In genomic region chr14:96390965-96391292, GRCh38 we compare ENCODE assay signal across 8 cellular contexts. TPM values are rescaled to one million over a fixed set of nuclear protein-coding genes. Genes with fewer than 3 reads are reported as not detected.
A peak's percentile ranks its signal among the peaks of the same experiment; 100 is the strongest.
DNase-seq lines count a peak whose midpoint lies in the region; ATAC-seq, FAIRE-seq and TF ChIP-seq lines count a peak whose summit lies in the region.

No MANE protein-coding gene starts in this region.

- intact Hi-C loops in Calu3 (cut with micrococcal nuclease; ENCODE audit: unreplicated experiment): loop anchor here (2.0 kb wide), 1 partner anchor 26 kb away; no protein-coding TSS in a partner anchor
- intact Hi-C loops in PC-3 (cut with micrococcal nuclease): loop anchor here (1.0 kb wide), 1 partner anchor 28 kb away; the partner anchor contains the start of genes ATG2B and GSKIP
- intact Hi-C loops in pancreas (cut with DNase I): no loop called here

- H3K9me3 Mint-ChIP-seq in Calu3 (ENCODE audit: low read depth, unreplicated experiment): no peaks in the 10 kb centered on the region

- H3K27ac Mint-ChIP-seq in Calu3 (ENCODE audit: unreplicated experiment): peak overlapping the region; percentile 61

- no peak for ATAC-seq in PC-3
- ATAC-seq in pancreas: no peak
- ATAC-seq in GM19324 (IDR thresholded peaks at IDR 0.05; ENCODE audit: low FRiP score, unreplicated experiment): no peak
- no peak for ATAC-seq in GM19351 (IDR thresholded peaks at IDR 0.05; ENCODE audit: unreplicated experiment)

- peaks cover 18% of the 10 kb centered on the region for H3K36me3 Mint-ChIP-seq in Calu3 (ENCODE audit: insufficient read depth, unreplicated experiment)

- H3K27ac ChIP-seq in PC-3 (ENCODE audit: low read length) (no peak overlapping the region), esophagus (ENCODE audit: low read depth in 2 of 2, low read length in 1 of 2) (peak overlapping the region; percentile 42 to 58), pancreas (peak overlapping the region in 2 of 4 donors; percentile 17 to 66)

- H3K9me2 ChIP-seq in PC-3 (replicated peaks; ENCODE audit: low read length): no peaks in the 10 kb centered on the region

- H3K4me1 Mint-ChIP-seq in Calu3 (ENCODE audit: low read depth, unreplicated experiment): no peaks in the 10 kb centered on the region

- H3K4me3 ChIP-seq in PC-3 (ENCODE audit: low read length) (peak overlapping the region; percentile 89), esophagus (ENCODE audit: low read depth in 1 of 2, low read length in 2 of 2) (peak overlapping the region; percentile 44 to 58), pancreas (peak overlapping the region; percentile 43 to 65 (median 52))

- 3% methylated on average over 10 to 13 of the region's 13 CpGs for WGBS in esophagus, 2 donors
- WGBS in pancreas, 2 donors: 2 to 3% methylated on average over 13 of the region's 13 CpGs

- H4K20me1 ChIP-seq in PC-3 (ENCODE audit: low read length): no peaks in the 10 kb centered on the region

- no peak for DNase-seq in Calu3
- no peak for DNase-seq in PC-3
- DNase-seq in pancreas: no peak
- DNase-seq in LoVo (ENCODE audit: low spot score): no peak
- DNase-seq in middle frontal gyrus (ENCODE audit: extremely low spot score, low spot score): no peak

- peak overlapping the region; percentile 88 for H3K4me3 Mint-ChIP-seq in Calu3 (ENCODE audit: low read depth, unreplicated experiment)

- H3K9ac ChIP-seq in PC-3 (ENCODE audit: low read length): peak overlapping the region; percentile 66

- no peaks in the 10 kb centered on the region for H3K27me3 Mint-ChIP-seq in Calu3 (ENCODE audit: unreplicated experiment)

- H3K9me3 ChIP-seq in PC-3 (ENCODE audit: low read length) (no peaks in the 10 kb centered on the region), esophagus (ENCODE audit: control insufficient read depth in 2 of 2, insufficient read depth in 1 of 2, low read depth in 1 of 2, low read length in 1 of 2) (no peaks in the 10 kb centered on the region), pancreas (no peaks in the 10 kb centered on the region)

- H2AFZ ChIP-seq in PC-3 (ENCODE audit: low read length): peak overlapping the region; percentile 99

- TF ChIP-seq CTCF in Calu3 (IDR thresholded peaks at IDR 0.05; ENCODE audit: unreplicated experiment): no peak
- no peak for TF ChIP-seq CTCF in PC-3 (conservative IDR thresholded peaks at IDR 0.05; ENCODE audit: low read depth, low read length)
- no peak for TF ChIP-seq CTCF in pancreas (IDR thresholded peaks at IDR 0.05)

- H3K4me2 ChIP-seq in PC-3 (ENCODE audit: low read length): peak overlapping the region; percentile 99

- H3F3A ChIP-seq in PC-3 (ENCODE audit: low read length, unreplicated experiment): no peaks in the 10 kb centered on the region

- POLR2A ChIA-PET in PC-3 (lab: Charles Lee; ENCODE audit: unreplicated experiment): no interaction called here

- no peak for FAIRE-seq in pancreas (lab: Jason Lieb, UNC)

- H3K79me2 ChIP-seq in PC-3 (ENCODE audit: low read length): no peaks in the 10 kb centered on the region

- CTCF ChIA-PET in Calu3 (lab: Charles Lee) (no interaction called here), PC-3 (lab: Charles Lee) (interaction anchor here (0.6 kb wide), 1 partner anchor 83 kb away, joined by 4 read pairs; no protein-coding TSS in a partner anchor)

- no TSS peak for BruUV-seq in Calu3 (replicated peaks; lab: Mats Ljungman, UMichigan)
- no TSS peak for BruUV-seq in PC-3 (replicated peaks; lab: Mats Ljungman, UMichigan)

- H3K4me1 ChIP-seq in PC-3 (ENCODE audit: insufficient read depth, low read length) (no peaks in the 10 kb centered on the region; the same call in 1 of the 2 replicates), esophagus (ENCODE audit: control insufficient read depth in 2 of 2, insufficient read depth in 2 of 2, low read length in 1 of 2) (no peaks in the 10 kb centered on the region), pancreas (no peaks in the 10 kb centered on the region)

- H3K27me3 ChIP-seq in PC-3 (ENCODE audit: low read length) (no peaks in the 10 kb centered on the region), esophagus (ENCODE audit: control insufficient read depth in 1 of 2, insufficient read depth in 2 of 2, low read length in 2 of 2) (no peaks in the 10 kb centered on the region), pancreas (no peaks in the 10 kb centered on the region)

- H3K36me3 ChIP-seq in PC-3 (ENCODE audit: low read depth, low read length) (no peaks in the 10 kb centered on the region), esophagus (ENCODE audit: control insufficient read depth in 2 of 2, insufficient read depth in 2 of 2, low read length in 1 of 2) (no peaks in the 10 kb centered on the region), pancreas (no peaks in the 10 kb centered on the region)

RNA-seq across cellular contexts. Expression of gene AK7, which starts 1.0 kb away (rescaled TPM):
- 2.4 and 3.3 TPM in 2 replicates for total RNA-seq in Calu3 (2022)
- total RNA-seq in PC-3 (2014; rRNA removed): 0.29 TPM in 1 of 2 replicates, not detected in the other
- polyA plus RNA-seq in esophagus: 1 to 10 TPM; 1.5 to 2.2 TPM
- total RNA-seq in pancreas: 1 to 10 TPM; 1.1 to 2.5 (median 1.5) TPM
- 1 to 10 TPM; 1.4 to 3.0 TPM for polyA plus RNA-seq in pancreas

RNA-seq across cellular contexts. Expression of gene GSKIP, which starts 27.6 kb away (rescaled TPM):
- 33.3 and 42.5 TPM in 2 replicates for total RNA-seq in Calu3 (2022)
- 13.7 and 22.6 TPM in 2 replicates for total RNA-seq in PC-3 (2014; rRNA removed)
- 10 to 100 TPM; 18.1 to 41.5 TPM for polyA plus RNA-seq in esophagus
- total RNA-seq in pancreas: 10 to 100 TPM in 1 of 6 donors, 1 to 10 TPM in 5; 6.2 to 13.8 (median 8.5) TPM
- polyA plus RNA-seq in pancreas: 10 to 100 TPM in 1 of 2 donors, 1 to 10 TPM in 1; 3.4 to 10.3 TPM

RNA-seq across cellular contexts. Expression of gene ATG2B, which starts 27.8 kb away (rescaled TPM):
- 13.0 and 14.5 TPM in 2 replicates for total RNA-seq in Calu3 (2022)
- total RNA-seq in PC-3 (2014; rRNA removed): 10.9 and 11.6 TPM in 2 replicates
- 1 to 10 TPM; 2.9 to 3.3 TPM for polyA plus RNA-seq in esophagus
- total RNA-seq in pancreas: 10 to 100 TPM; 14.9 to 23.4 (median 21.0) TPM
- 10 to 100 TPM in 1 of 2 donors, 1 to 10 TPM in 1; 7.4 to 10.7 TPM for polyA plus RNA-seq in pancreas

Comparison
In these comparisons a context has a peak if more than half of its experiments do, and no peak if none do; other contexts are left out.
1. intact Hi-C loops: an anchor here in Calu3 (2.0 kb wide) and PC-3 (1.0 kb wide); none called in pancreas.